In the genomic region with DNA sequence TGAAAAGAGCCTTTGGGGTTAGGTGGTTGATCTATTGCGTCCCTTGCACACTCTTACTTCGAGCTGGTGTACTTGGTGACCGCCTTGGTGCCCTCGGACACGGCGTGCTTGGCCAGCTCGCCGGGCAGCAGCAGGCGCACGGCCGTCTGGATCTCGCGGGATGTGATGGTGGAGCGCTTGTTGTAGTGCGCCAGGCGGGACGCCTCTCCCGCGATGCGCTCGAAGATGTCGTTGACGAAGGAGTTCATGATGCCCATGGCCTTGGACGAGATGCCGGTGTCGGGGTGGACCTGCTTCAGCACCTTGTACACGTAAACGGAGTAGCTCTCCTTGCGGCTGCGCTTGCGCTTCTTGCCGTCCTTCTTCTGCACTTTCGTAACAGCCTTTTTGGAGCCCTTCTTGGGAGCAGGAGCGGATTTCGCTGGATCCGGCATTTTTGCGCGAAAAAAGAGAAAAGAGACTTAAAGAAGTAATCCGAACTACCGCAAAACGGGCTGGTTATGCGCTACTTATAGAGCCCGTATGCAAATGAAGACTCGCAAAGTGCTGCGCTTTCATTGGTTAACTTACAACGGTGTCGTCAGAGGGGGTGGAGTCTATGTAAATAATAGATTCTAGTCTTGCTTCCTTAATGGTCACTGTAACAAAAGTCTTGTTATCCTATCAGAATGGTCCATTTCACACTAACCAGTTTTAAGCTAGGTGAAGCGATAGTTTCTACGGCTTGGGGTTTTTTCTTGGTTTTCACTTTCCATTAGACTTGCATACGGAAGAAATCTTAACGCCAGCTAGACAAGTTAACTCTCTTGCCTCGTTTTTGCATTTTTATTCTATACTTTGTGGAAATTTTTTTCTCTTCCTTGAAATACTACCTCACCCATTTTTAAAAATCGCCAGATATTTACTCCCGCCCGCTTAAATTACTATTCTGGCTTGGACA, we compare ENCODE assay signal across 8 cellular contexts. TPM values are rescaled to one million over a fixed set of nuclear protein-coding genes. Genes with fewer than 3 reads are reported as not detected.
DNase-seq lines count a peak whose midpoint lies in the region; ATAC-seq and TF ChIP-seq lines count a peak whose summit lies in the region.
"Not testable (repeated sequence)": the region's sequence is repeated elsewhere in the genome, so short reads cannot be mapped to it uniquely, and the experiment has no call there.

No MANE protein-coding gene starts in this region.

- peak; percentile 85 for ATAC-seq in GM18498 (IDR thresholded peaks at IDR 0.05; ENCODE audit: unreplicated experiment)
- ATAC-seq in HG02943 (IDR thresholded peaks at IDR 0.05; ENCODE audit: low read depth, unreplicated experiment): peak; percentile 79
- peak; percentile 90 for ATAC-seq in T-helper 17 cell
- ATAC-seq in right cardiac atrium: peak; percentile 97

- not testable (repeated sequence) for H3K27me3 ChIP-seq in ascending aorta; right cardiac atrium (ENCODE audit: control insufficient read depth, insufficient read depth); vagina

- DNase-seq in NCI-H187 (lab: John Stamatoyannopoulos, UW) (peak; percentile 93 to 96), T-helper 17 cell (peak; percentile 35 to 64 (median 57)), ascending aorta (ENCODE audit: low spot score in 2 of 2) (peak; percentile 66 to 91), right cardiac atrium (peak; percentile 70 to 81 (median 73)), putamen (ENCODE audit: low spot score) (peak; percentile 93), vagina (ENCODE audit: extremely low spot score in 2 of 2) (peak; percentile 96 to 97)

- H3K4me3 Mint-ChIP-seq in T-helper 17 cell: peak overlapping the region; percentile 91

- H3K27ac Mint-ChIP-seq in T-helper 17 cell: peak overlapping the region; percentile 95

- H3K9me3 ChIP-seq in T-helper 17 cell (ENCODE audit: control insufficient read depth, low read length, poor library complexity, severe bottlenecking); ascending aorta; right cardiac atrium (ENCODE audit: control insufficient read depth, low read length); vagina: not testable (repeated sequence)

- H3K27ac ChIP-seq in ascending aorta (peak overlapping the region; percentile 90 to 94), right cardiac atrium (ENCODE audit: low read length) (peak overlapping the region; percentile 96), vagina (peak overlapping the region; percentile 69)

- TF ChIP-seq CTCF in ascending aorta (IDR thresholded peaks at IDR 0.05); vagina (IDR thresholded peaks at IDR 0.05): not testable (repeated sequence)

- H3K4me3 ChIP-seq in ascending aorta (peak overlapping the region; percentile 53 to 79), right cardiac atrium (ENCODE audit: low read length) (peak overlapping the region; percentile 49), vagina (peak overlapping the region; percentile 51 to 53)

- not testable (repeated sequence) for H3K36me3 Mint-ChIP-seq in T-helper 17 cell (ENCODE audit: low read depth)

- TF ChIP-seq POLR2A in vagina (IDR thresholded peaks at IDR 0.05): peak; percentile 51 to 72

- not testable (repeated sequence) for H3K27me3 Mint-ChIP-seq in T-helper 17 cell

- H3K36me3 ChIP-seq in ascending aorta, vagina: not testable (repeated sequence)

- 2% methylated on average over 45 of the region's 55 CpGs for WGBS in right cardiac atrium

- not testable (repeated sequence) for H3K4me1 ChIP-seq in ascending aorta; right cardiac atrium (ENCODE audit: control insufficient read depth, insufficient read depth, low read length); vagina

- intact Hi-C loops in ascending aorta (cut with DNase I); right cardiac atrium (cut with DNase I); vagina (cut with DNase I): not testable (repeated sequence)

- H3K4me1 Mint-ChIP-seq in T-helper 17 cell: not testable (repeated sequence)

RNA-seq across cellular contexts. Expression of gene FCGR1A, which starts 29.7 kb away (rescaled TPM):
- total RNA-seq in T-helper 17 cell: under 1 TPM in 1 of 2 donors, not detected in 1; 0.30 TPM
- total RNA-seq in ascending aorta: 28.0 TPM
- total RNA-seq in right cardiac atrium: 1 to 10 TPM; 2.0 to 5.0 (median 2.5) TPM
- 1.9 TPM for polyA plus RNA-seq in right cardiac atrium
- total RNA-seq in vagina: 4.4 TPM

Comparison
In these comparisons a context has a peak if more than half of its experiments do, and no peak if none do; other contexts are left out.
1. Peak in every context shown above with its lines: DNase-seq, ATAC-seq, H3K4me3 ChIP-seq and H3K27ac ChIP-seq.